Comparison of ENCODE assay signal across 10 cellular contexts in the genomic region with DNA sequence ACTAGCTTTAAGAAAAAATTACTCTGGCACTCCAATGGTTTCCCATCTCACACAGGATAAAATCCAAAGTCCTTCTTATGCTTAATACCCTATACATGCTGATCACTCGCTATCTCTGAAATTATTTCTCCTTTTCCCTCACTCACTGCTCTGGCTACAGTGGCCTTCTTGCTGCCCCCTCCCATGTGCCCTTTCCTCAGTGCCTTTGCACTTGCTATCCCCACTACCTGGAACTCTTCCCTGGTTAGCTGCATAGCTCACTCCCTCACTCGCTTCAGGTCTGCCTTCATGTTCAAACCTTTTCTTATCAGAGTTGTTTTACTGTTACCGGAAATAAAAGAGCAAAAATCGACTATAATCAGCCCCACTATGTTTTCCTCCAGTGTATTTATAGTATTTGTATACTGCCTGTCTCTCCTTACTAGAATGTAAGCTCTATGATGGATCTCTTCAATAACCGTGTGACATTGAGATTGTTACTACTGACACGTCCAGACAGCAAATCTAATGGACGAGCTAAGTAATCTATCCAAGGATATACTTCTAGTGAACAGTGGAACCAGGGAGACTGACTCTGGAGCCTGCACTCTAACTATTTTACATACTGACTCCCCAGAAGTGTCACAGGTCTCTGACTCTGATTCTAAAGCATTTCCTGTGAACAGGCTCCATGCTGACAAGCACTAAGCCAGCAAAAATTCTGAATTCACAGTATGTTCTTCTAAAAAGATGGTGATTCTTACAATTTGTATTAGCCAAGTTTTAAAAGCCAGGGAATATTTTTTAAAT. TPM values are rescaled to one million over a fixed set of nuclear protein-coding genes. Genes with fewer than 3 reads are reported as not detected.
DNase-seq lines count a peak whose midpoint lies in the region; ATAC-seq and TF ChIP-seq lines count a peak whose summit lies in the region.
"Had no signal": no experiment of that assay in that cellular context is flagged by ENCODE, and none has a peak within 500 bp of the region (broad histone marks: within the 10 kb centered on the region; RNA-seq: fewer than 3 reads in every experiment).

No MANE protein-coding gene starts in this region.

- no peaks in the 10 kb centered on the region for H3K9me3 Mint-ChIP-seq in natural killer cell
- H3K9me3 Mint-ChIP-seq in natural killer cell treated with Interleukin-12 subunit alpha and Interleukin-12 subunit beta and Interleukin-15 and Interleukin-18, amount 100 ng/mL, for 72 hours = no peaks in the 10 kb centered on the region

- H3K36me3 ChIP-seq in colonic mucosa (no peaks in the 10 kb centered on the region), transverse colon (peaks cover 0 to 2% (median 0%) of the 10 kb centered on the region in 4 donors)

- DNase-seq in natural killer cell = no peak
- no peak for DNase-seq in natural killer cell treated with Interleukin-12 subunit alpha and Interleukin-12 subunit beta and Interleukin-15 and Interleukin-18, amount 100 ng/mL, for 72 hours (ENCODE audit: low spot score)
- peak; percentile 54 for DNase-seq in amniotic epithelial cell (ENCODE audit: low read depth)
- DNase-seq in iris pigment epithelial cell (ENCODE audit: low read depth) = peak; percentile 84
- no peak for DNase-seq in colonic mucosa
- no peak for DNase-seq in stimulated activated naive CD4-positive, alpha-beta T cell treated with Interleukin-2 at 50 U/mL for 16 hours (lab: John Stamatoyannopoulos, UW)
- DNase-seq in NCI-H774 (lab: John Stamatoyannopoulos, UW) = no peak
- no peak for DNase-seq in transverse colon
- DNase-seq: effector CD8-positive, alpha-beta T cell had no signal

- peaks cover 5 to 7% of the 10 kb centered on the region in 2 donors for H3K4me1 Mint-ChIP-seq in natural killer cell
- H3K4me1 Mint-ChIP-seq in natural killer cell treated with Interleukin-12 subunit alpha and Interleukin-12 subunit beta and Interleukin-15 and Interleukin-18, amount 100 ng/mL, for 72 hours (ENCODE audit: low read depth in 2 of 2) = peaks cover 3 to 7% of the 10 kb centered on the region in 2 donors

- H3K36me3 Mint-ChIP-seq in natural killer cell = no peaks in the 10 kb centered on the region
- H3K36me3 Mint-ChIP-seq in natural killer cell treated with Interleukin-12 subunit alpha and Interleukin-12 subunit beta and Interleukin-15 and Interleukin-18, amount 100 ng/mL, for 72 hours = no peaks in the 10 kb centered on the region

- no peak overlapping the region for H3K27ac Mint-ChIP-seq in natural killer cell
- H3K27ac Mint-ChIP-seq in natural killer cell treated with Interleukin-12 subunit alpha and Interleukin-12 subunit beta and Interleukin-15 and Interleukin-18, amount 100 ng/mL, for 72 hours = no peak overlapping the region

- H3K9me3 ChIP-seq in colonic mucosa (no peaks in the 10 kb centered on the region), transverse colon (no peaks in the 10 kb centered on the region)

- no peaks in the 10 kb centered on the region for H3K27me3 Mint-ChIP-seq in natural killer cell (ENCODE audit: low read depth in 2 of 2)
- H3K27me3 Mint-ChIP-seq in natural killer cell treated with Interleukin-12 subunit alpha and Interleukin-12 subunit beta and Interleukin-15 and Interleukin-18, amount 100 ng/mL, for 72 hours = no peaks in the 10 kb centered on the region

- no peak overlapping the region for H3K4me3 ChIP-seq in colonic mucosa
- H3K4me3 ChIP-seq in transverse colon = no peak overlapping the region

- in situ Hi-C loops in transverse colon (cut with MboI; ENCODE audit: low pct_ligation_motif_present in 1 of 4, low pct_unique_long_range_greater_than_20kb in 1 of 4, low sequenced_read_pairs in 3 of 4) = no loop called here

- intact Hi-C loops in natural killer cell (cut with micrococcal nuclease) (no loop called here), colonic mucosa (cut with DNase I) (no loop called here), transverse colon (cut with DNase I; ENCODE audit: low total_unique reads) (no loop called here)

- H3K27me3 ChIP-seq in colonic mucosa = no peaks in the 10 kb centered on the region
- no peaks in the 10 kb centered on the region for H3K27me3 ChIP-seq in transverse colon

- ATAC-seq in natural killer cell = peak; percentile 66 to 80 (median 77)
- ATAC-seq in natural killer cell treated with Interleukin-12 subunit alpha and Interleukin-12 subunit beta and Interleukin-15 and Interleukin-18, amount 100 ng/mL, for 72 hours = no peak

- no peak overlapping the region for H3K9ac ChIP-seq in colonic mucosa (ENCODE audit: low read depth in 2 of 2, low read length in 2 of 2)

- 65 to 80% methylated on average over 6 to 7 of the region's 7 CpGs for WGBS in transverse colon (ENCODE audit: low coverage in 1 of 2), 2 donors

- TF ChIP-seq POLR2A in transverse colon (IDR thresholded peaks at IDR 0.05) = no peak

- no peak overlapping the region for H3K4me3 Mint-ChIP-seq in natural killer cell
- no peak overlapping the region for H3K4me3 Mint-ChIP-seq in natural killer cell treated with Interleukin-12 subunit alpha and Interleukin-12 subunit beta and Interleukin-15 and Interleukin-18, amount 100 ng/mL, for 72 hours

- H3K27ac ChIP-seq in colonic mucosa (no peak overlapping the region), transverse colon (no peak overlapping the region)
- H3K27ac ChIP-seq: VCaP had no signal

- TF ChIP-seq CTCF in natural killer cell (IDR thresholded peaks at IDR 0.05) = no peak
- no peak for TF ChIP-seq CTCF in colonic mucosa (IDR thresholded peaks at IDR 0.05)
- TF ChIP-seq CTCF in transverse colon (IDR thresholded peaks at IDR 0.05) = no peak

- TF ChIP-seq EP300 in transverse colon (IDR thresholded peaks at IDR 0.05; ENCODE audit: low read depth) = no peak

- no peaks in the 10 kb centered on the region for H3K4me1 ChIP-seq in colonic mucosa
- H3K4me1 ChIP-seq in transverse colon = peaks cover 11 to 59% (median 40%) of the 10 kb centered on the region in 4 donors

RNA-seq across cellular contexts. Expression of a gene that starts 25.1 kb away (rescaled TPM):
- total RNA-seq in natural killer cell (10 to 100 TPM; 15.5 to 30.2 (median 27.3) TPM), colonic mucosa (10 to 100 TPM; 29.1 to 54.7 TPM), transverse colon (100 to 1,000 TPM in 3 of 4 donors, 10 to 100 TPM in 1; 82.8 to 299 (median 254) TPM)
- 10 to 100 TPM; 14.1 to 32.5 TPM for total RNA-seq in natural killer cell treated with Interleukin-12 subunit alpha and Interleukin-12 subunit beta and Interleukin-15 and Interleukin-18, amount 100 ng/mL, for 72 hours

Comparison
In these comparisons a context has a peak if more than half of its experiments do, and no peak if none do; other contexts are left out.
1. ATAC-seq: peak in natural killer cell (3 of 3); none in natural killer cell treated with Interleukin-12 subunit alpha and Interleukin-12 subunit beta and Interleukin-15 and Interleukin-18, amount 100 ng/mL, for 72 hours (0 of 2).
2. DNase-seq: peak in amniotic epithelial cell (single experiment) and iris pigment epithelial cell (single experiment); none in natural killer cell (single experiment), natural killer cell treated with Interleukin-12 subunit alpha and Interleukin-12 subunit beta and Interleukin-15 and Interleukin-18, amount 100 ng/mL, for 72 hours (single experiment), colonic mucosa (single experiment), stimulated activated naive CD4-positive, alpha-beta T cell treated with Interleukin-2 at 50 U/mL for 16 hours (single experiment), NCI-H774 (single experiment) and transverse colon (single experiment).